ENCODE assay signal across 18 cellular contexts in the genomic region with DNA sequence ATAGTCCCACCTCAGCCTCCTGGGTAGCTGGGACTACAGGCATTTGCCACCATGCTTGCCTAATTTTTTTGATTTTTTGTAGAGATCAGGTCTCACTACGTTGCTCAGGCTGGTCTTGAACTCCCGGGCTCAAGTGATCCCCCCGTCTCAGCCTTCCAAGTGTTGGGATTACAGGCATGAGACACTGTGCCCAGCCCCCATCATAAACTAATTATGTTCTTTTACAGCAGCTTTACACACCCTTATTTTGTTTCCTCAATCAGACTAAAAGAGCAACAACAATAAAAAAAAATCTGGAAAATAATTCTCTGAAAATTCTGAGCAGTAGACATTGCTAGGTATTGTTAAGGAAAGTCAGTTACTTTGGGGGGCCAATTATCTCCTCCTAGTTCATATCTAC. TPM values are rescaled to one million over a fixed set of nuclear protein-coding genes. Genes with fewer than 3 reads are reported as not detected.
DNase-seq lines count a peak whose midpoint lies in the region; ATAC-seq and TF ChIP-seq lines count a peak whose summit lies in the region.
"Had no signal": no experiment of that assay in that cellular context is flagged by ENCODE, and none has a peak within 500 bp of the region (broad histone marks: within the 10 kb centered on the region; RNA-seq: fewer than 3 reads in every experiment).

No MANE protein-coding gene starts in this region.

- no peaks in the 10 kb centered on the region for H3K36me3 Mint-ChIP-seq in natural killer cell treated with Interleukin-12 subunit alpha and Interleukin-12 subunit beta and Interleukin-15 and Interleukin-18, amount 100 ng/mL, for 72 hours

- no peaks in the 10 kb centered on the region for H3K9me3 Mint-ChIP-seq in natural killer cell treated with Interleukin-12 subunit alpha and Interleukin-12 subunit beta and Interleukin-15 and Interleukin-18, amount 100 ng/mL, for 72 hours
- H3K9me3 Mint-ChIP-seq: H9 had no signal

- no peak for TF ChIP-seq EP300 in SK-N-SH (IDR thresholded peaks at IDR 0.05; ENCODE audit: borderline replicate concordance in 1 of 2, low read depth in 1 of 2, low read length in 1 of 2)

- no peak for TF ChIP-seq CTCF in SK-N-SH (IDR thresholded peaks at IDR 0.05)

- DNase-seq in SK-N-SH = no peak
- no peak for DNase-seq in SJSA1 (ENCODE audit: low read depth in 1 of 2, low spot score in 2 of 2)
- no peak for DNase-seq in left colon
- DNase-seq in NCI-H2107 (lab: John Stamatoyannopoulos, UW) = no peak
- no peak for DNase-seq in natural killer cell treated with Interleukin-12 subunit alpha and Interleukin-12 subunit beta and Interleukin-15 and Interleukin-18, amount 100 ng/mL, for 72 hours (ENCODE audit: low spot score)
- DNase-seq in pons (ENCODE audit: low spot score) = no peak
- DNase-seq: DMS153, H9, Karpas-422, NCI-H1105 treated with DMSO at 0.1 percent for 48 hours, NCI-H187, NCI-H510A treated with DMSO at 0.1 percent for 48 hours, Peyer's patch had no signal

- no peak for TF ChIP-seq RAD21 in SK-N-SH (IDR thresholded peaks at IDR 0.05; ENCODE audit: low read length)

- CTCF ChIA-PET in SK-N-SH (lab: Yijun Ruan, JAX) = no interaction called here

- POLR2A ChIA-PET in SK-N-SH (lab: Yijun Ruan, JAX) = no interaction called here

- H3K27ac Mint-ChIP-seq in natural killer cell treated with Interleukin-12 subunit alpha and Interleukin-12 subunit beta and Interleukin-15 and Interleukin-18, amount 100 ng/mL, for 72 hours = no peak overlapping the region
- H3K27ac Mint-ChIP-seq: H9 had no signal

- intact Hi-C loops in left colon (cut with DNase I, micrococcal nuclease) = no loop called here

- peak overlapping the region; percentile 89 to 91; a peak in 2 of 4 replicates for H3K27ac ChIP-seq in SK-N-SH (ENCODE audit: low read depth in 2 of 2, low read length in 1 of 2)
- H3K27ac ChIP-seq in SJSA1 = peak overlapping the region; percentile 66
- H3K27ac ChIP-seq: 22Rv1, C4-2B had no signal

- H3K36me3 ChIP-seq in SK-N-SH (replicated peaks in 1 of 2; ENCODE audit: control insufficient read depth in 1 of 2, insufficient read depth in 2 of 2, low read length in 1 of 2) (no peaks in the 10 kb centered on the region), SJSA1 (peaks cover 11% of the 10 kb centered on the region), skeletal muscle satellite cell (ENCODE audit: insufficient read depth, low read length) (peaks cover 28% of the 10 kb centered on the region)
- H3K36me3 ChIP-seq: Peyer's patch had no signal

- no peaks in the 10 kb centered on the region for H4K20me1 ChIP-seq in SK-N-SH (ENCODE audit: insufficient read depth)

- 90% methylated on average over 3 of the region's 3 CpGs for WGBS in SK-N-SH (ENCODE audit: low lambda C conversion rate)

- H3F3A ChIP-seq in SK-N-SH (replicated peaks; ENCODE audit: insufficient read depth) = peaks cover 29% of the 10 kb centered on the region

- peaks cover 19 to 22% of the 10 kb centered on the region in 2 experiments; a peak in 3 of 4 replicates for H3K4me1 ChIP-seq in SK-N-SH (ENCODE audit: control insufficient read depth in 1 of 2, insufficient read depth in 2 of 2, low read depth in 1 of 2, low read length in 1 of 2)
- peaks cover 45% of the 10 kb centered on the region for H3K4me1 ChIP-seq in SJSA1 (replicated peaks)
- peaks cover 60% of the 10 kb centered on the region for H3K4me1 ChIP-seq in skeletal muscle satellite cell (ENCODE audit: control insufficient read depth, insufficient read depth, low read length)

- H3K4me1 Mint-ChIP-seq in natural killer cell treated with Interleukin-12 subunit alpha and Interleukin-12 subunit beta and Interleukin-15 and Interleukin-18, amount 100 ng/mL, for 72 hours (ENCODE audit: low read depth in 2 of 2) = no peaks in the 10 kb centered on the region

- H3K4me2 ChIP-seq in SK-N-SH (no peak overlapping the region), skeletal muscle satellite cell (ENCODE audit: low read length) (no peak overlapping the region)

- H3K9me3 ChIP-seq in SK-N-SH (no peaks in the 10 kb centered on the region), SJSA1 (replicated peaks) (no peaks in the 10 kb centered on the region), skeletal muscle satellite cell (replicated peaks; ENCODE audit: low read length) (no peaks in the 10 kb centered on the region)
- H3K9me3 ChIP-seq: Peyer's patch had no signal

- H3K27me3 Mint-ChIP-seq in natural killer cell treated with Interleukin-12 subunit alpha and Interleukin-12 subunit beta and Interleukin-15 and Interleukin-18, amount 100 ng/mL, for 72 hours = peaks cover 2 to 8% of the 10 kb centered on the region in 2 donors

- peaks cover 68% of the 10 kb centered on the region for H3K79me2 ChIP-seq in SK-N-SH (ENCODE audit: insufficient read depth)

- H3K9me2 ChIP-seq in SK-N-SH = no peaks in the 10 kb centered on the region

- H3K27me3 ChIP-seq in SK-N-SH (ENCODE audit: insufficient read depth) (no peaks in the 10 kb centered on the region), SJSA1 (replicated peaks) (no peaks in the 10 kb centered on the region), skeletal muscle satellite cell (ENCODE audit: control insufficient read depth, insufficient read depth, low read length) (no peaks in the 10 kb centered on the region)
- H3K27me3 ChIP-seq: Peyer's patch had no signal

- H3K9ac ChIP-seq in SK-N-SH = no peak overlapping the region
- peak overlapping the region; percentile 76 for H3K9ac ChIP-seq in skeletal muscle satellite cell (ENCODE audit: low read depth, low read length)

- H2AFZ ChIP-seq in SK-N-SH (ENCODE audit: low read depth) = no peak overlapping the region

- no peak overlapping the region for H3K4me3 ChIP-seq in SK-N-SH (ENCODE audit: low read depth in 2 of 2, low read length in 1 of 2)
- H3K4me3 ChIP-seq in SJSA1 = no peak overlapping the region
- no peak overlapping the region for H3K4me3 ChIP-seq in skeletal muscle satellite cell (ENCODE audit: low read length)
- H3K4me3 ChIP-seq: Peyer's patch had no signal

- no peak overlapping the region for H3K4me3 Mint-ChIP-seq in natural killer cell treated with Interleukin-12 subunit alpha and Interleukin-12 subunit beta and Interleukin-15 and Interleukin-18, amount 100 ng/mL, for 72 hours
- H3K4me3 Mint-ChIP-seq: H9 had no signal

- no peak for ATAC-seq in SK-N-SH treated with all-trans-retinoic acid at 6 μM for 48 hours
- peak; percentile 94 for ATAC-seq in left colon
- no peak for ATAC-seq in natural killer cell treated with Interleukin-12 subunit alpha and Interleukin-12 subunit beta and Interleukin-15 and Interleukin-18, amount 100 ng/mL, for 72 hours
- ATAC-seq: HepG2 had no signal

TF ChIP-seq in SK-N-SH, 30 proteins besides CTCF, POLR2A, EP300 and RAD21 (continues in another document):
- TF ChIP-seq SMC3 (IDR thresholded peaks at IDR 0.05; ENCODE audit: low read depth, low read length) (no peak), NRF1 (IDR thresholded peaks at IDR 0.05; ENCODE audit: low read depth, low read length) (no peak), POLR2AphosphoS5 (IDR thresholded peaks at IDR 0.05; ENCODE audit: low read depth, low read length) (no peak), FOXJ3 (CRISPR knock-in tag; IDR thresholded peaks at IDR 0.05) (no peak), GATA2 (CRISPR knock-in tag; IDR thresholded peaks at IDR 0.05) (no peak), ELF1 (IDR thresholded peaks at IDR 0.05) (no peak), MEF2A (IDR thresholded peaks at IDR 0.05; ENCODE audit: borderline replicate concordance, low read depth) (no peak), TCF12 (IDR thresholded peaks at IDR 0.05) (no peak)
- TF ChIP-seq, protein P1, sequence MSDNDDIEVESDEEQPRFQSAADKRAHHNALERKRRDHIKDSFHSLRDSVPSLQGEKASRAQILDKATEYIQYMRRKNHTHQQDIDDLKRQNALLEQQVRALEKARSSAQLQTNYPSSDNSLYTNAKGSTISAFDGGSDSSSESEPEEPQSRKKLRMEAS (IDR thresholded peaks at IDR 0.05; ENCODE audit: low read depth) = no peak

TF ChIP-seq in SK-N-SH treated with all-trans-retinoic acid at 6 μM for 48 hours, 23 proteins besides CTCF, POLR2A, EP300 and RAD21:
- no peak for TF ChIP-seq ZNF70 (CRISPR knock-in tag; IDR thresholded peaks at IDR 0.05)

RNA-seq across cellular contexts. Expression of a gene that starts 35.7 kb away (rescaled TPM):
- 5.7 and 6.6 TPM in 2 replicates for polyA plus RNA-seq in SK-N-SH (2012; rRNA removed)
- polyA plus RNA-seq in SK-N-SH (2012; cell fraction: cytosol; rRNA removed) = 4.8 TPM in 2 replicates
- 11.0 and 14.0 TPM in 2 replicates for polyA plus RNA-seq in SK-N-SH (2012; cell fraction: nucleus; rRNA removed)
- total RNA-seq in SJSA1 (2014; rRNA removed; shearing (Covaris generic)) = 4.9 and 7.8 TPM in 2 replicates
- 10 to 100 TPM; 28.7 to 32.9 TPM for total RNA-seq in left colon
- total RNA-seq in skeletal muscle satellite cell (2012; rRNA removed) = 19.5 and 35.4 TPM in 2 replicates
- total RNA-seq in natural killer cell treated with Interleukin-12 subunit alpha and Interleukin-12 subunit beta and Interleukin-15 and Interleukin-18, amount 100 ng/mL, for 72 hours = under 1 TPM in 1 of 2 donors, not detected in 1; 0.50 TPM
